In the genomic region with DNA sequence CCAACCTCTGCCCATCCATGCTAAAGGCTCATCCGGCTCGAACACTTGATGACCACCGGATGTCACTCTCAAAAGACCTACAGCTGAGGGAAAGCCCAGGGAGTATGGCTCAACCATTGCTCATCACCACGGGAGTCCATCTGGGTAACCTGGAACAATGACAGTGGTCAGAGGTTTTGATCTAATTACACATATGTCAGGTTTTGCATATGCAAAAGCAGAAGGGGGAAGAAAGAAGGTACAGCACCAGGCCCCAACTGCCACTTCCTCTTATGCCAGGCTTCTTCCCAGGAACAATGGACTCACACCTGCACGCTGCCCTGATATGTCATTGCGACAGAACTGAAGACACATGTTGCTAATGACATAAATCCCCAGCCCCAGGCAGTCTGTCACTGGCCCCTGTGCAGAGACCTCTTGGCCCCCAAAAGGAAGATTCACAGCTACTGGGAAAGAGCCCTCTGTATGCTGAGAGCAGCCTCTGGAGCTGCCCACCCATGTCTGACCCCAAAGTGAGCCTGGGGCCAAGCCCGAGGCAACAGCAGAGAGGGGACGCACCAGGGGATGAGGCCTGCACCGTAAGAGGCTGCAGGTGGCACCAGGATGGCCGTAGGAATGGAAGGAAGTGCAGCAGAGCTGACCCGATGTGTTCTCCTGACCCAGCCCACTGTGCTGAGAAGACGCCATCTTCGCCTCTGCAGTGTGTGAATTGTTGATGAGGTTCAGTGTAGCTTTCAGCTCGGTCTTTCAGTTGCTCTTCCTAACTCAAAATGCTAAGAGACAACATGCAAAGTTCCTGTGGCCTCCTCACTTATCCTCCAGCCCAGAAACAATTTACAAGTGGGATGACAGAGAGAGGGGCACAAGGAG, we compare ENCODE assay signal across 2 cellular contexts.
TF ChIP-seq lines count a peak whose summit lies in the region.

No MANE protein-coding gene starts in this region.

TF ChIP-seq in Ishikawa, 13 proteins besides CTCF, POLR2A, EP300 and RAD21:
- no peak for TF ChIP-seq TCF12 (IDR thresholded peaks at IDR 0.05; ENCODE audit: low read depth)
- no peak for TF ChIP-seq TEAD4 (IDR thresholded peaks at IDR 0.05)
- no peak for TF ChIP-seq YY1 (IDR thresholded peaks at IDR 0.05; ENCODE audit: low read depth)
- TF ChIP-seq, protein P1, sequence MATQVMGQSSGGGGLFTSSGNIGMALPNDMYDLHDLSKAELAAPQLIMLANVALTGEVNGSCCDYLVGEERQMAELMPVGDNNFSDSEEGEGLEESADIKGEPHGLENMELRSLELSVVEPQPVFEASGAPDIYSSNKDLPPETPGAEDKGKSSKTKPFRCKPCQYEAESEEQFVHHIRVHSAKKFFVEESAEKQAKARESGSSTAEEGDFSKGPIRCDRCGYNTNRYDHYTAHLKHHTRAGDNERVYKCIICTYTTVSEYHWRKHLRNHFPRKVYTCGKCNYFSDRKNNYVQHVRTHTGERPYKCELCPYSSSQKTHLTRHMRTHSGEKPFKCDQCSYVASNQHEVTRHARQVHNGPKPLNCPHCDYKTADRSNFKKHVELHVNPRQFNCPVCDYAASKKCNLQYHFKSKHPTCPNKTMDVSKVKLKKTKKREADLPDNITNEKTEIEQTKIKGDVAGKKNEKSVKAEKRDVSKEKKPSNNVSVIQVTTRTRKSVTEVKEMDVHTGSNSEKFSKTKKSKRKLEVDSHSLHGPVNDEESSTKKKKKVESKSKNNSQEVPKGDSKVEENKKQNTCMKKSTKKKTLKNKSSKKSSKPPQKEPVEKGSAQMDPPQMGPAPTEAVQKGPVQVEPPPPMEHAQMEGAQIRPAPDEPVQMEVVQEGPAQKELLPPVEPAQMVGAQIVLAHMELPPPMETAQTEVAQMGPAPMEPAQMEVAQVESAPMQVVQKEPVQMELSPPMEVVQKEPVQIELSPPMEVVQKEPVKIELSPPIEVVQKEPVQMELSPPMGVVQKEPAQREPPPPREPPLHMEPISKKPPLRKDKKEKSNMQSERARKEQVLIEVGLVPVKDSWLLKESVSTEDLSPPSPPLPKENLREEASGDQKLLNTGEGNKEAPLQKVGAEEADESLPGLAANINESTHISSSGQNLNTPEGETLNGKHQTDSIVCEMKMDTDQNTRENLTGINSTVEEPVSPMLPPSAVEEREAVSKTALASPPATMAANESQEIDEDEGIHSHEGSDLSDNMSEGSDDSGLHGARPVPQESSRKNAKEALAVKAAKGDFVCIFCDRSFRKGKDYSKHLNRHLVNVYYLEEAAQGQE (IDR thresholded peaks at IDR 0.05; ENCODE audit: low read depth): no peak
- TF ChIP-seq, protein P2, sequence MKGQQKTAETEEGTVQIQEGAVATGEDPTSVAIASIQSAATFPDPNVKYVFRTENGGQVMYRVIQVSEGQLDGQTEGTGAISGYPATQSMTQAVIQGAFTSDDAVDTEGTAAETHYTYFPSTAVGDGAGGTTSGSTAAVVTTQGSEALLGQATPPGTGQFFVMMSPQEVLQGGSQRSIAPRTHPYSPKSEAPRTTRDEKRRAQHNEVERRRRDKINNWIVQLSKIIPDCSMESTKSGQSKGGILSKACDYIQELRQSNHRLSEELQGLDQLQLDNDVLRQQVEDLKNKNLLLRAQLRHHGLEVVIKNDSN (IDR thresholded peaks at IDR 0.05): no peak
- TF ChIP-seq, protein P3, sequence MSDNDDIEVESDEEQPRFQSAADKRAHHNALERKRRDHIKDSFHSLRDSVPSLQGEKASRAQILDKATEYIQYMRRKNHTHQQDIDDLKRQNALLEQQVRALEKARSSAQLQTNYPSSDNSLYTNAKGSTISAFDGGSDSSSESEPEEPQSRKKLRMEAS (IDR thresholded peaks at IDR 0.05): no peak
- TF ChIP-seq EGR1 (IDR thresholded peaks at IDR 0.05): no peak
- TF ChIP-seq CEBPB (IDR thresholded peaks at IDR 0.05): no peak
- no peak for TF ChIP-seq TAF1 (IDR thresholded peaks at IDR 0.05; ENCODE audit: low read depth)
- no peak for TF ChIP-seq ZBTB7A (IDR thresholded peaks at IDR 0.05; ENCODE audit: low read depth)
- no peak for TF ChIP-seq FOXM1 (IDR thresholded peaks at IDR 0.05; ENCODE audit: borderline replicate concordance, low read depth)
- no peak for TF ChIP-seq NFIC (IDR thresholded peaks at IDR 0.05)
- TF ChIP-seq CREB1 (IDR thresholded peaks at IDR 0.05; ENCODE audit: low read depth): no peak

TF ChIP-seq in K562, 482 proteins besides CTCF, POLR2A, EP300 and RAD21:
- TF ChIP-seq TEAD1 (CRISPR knock-in tag; IDR thresholded peaks at IDR 0.05): peak in 1 of 2 experiments; percentile 35; a peak in 1 of 4 replicates
- no peak for TF ChIP-seq NR2C2 (CRISPR knock-in tag; IDR thresholded peaks at IDR 0.05)
- no peak for TF ChIP-seq NR2C2 (tag; IDR thresholded peaks at IDR 0.05)
- no peak for TF ChIP-seq ZC3H11A (IDR thresholded peaks at IDR 0.05; ENCODE audit: low read depth, low read length)
- no peak for TF ChIP-seq ESRRB (CRISPR knock-in tag; IDR thresholded peaks at IDR 0.05; ENCODE audit: borderline replicate concordance)
- TF ChIP-seq SIX5 (IDR thresholded peaks at IDR 0.05; ENCODE audit: borderline replicate concordance in 1 of 2, insufficient read depth in 1 of 2, low read depth in 1 of 2, low read length in 2 of 2): no peak
- TF ChIP-seq, protein P4, sequence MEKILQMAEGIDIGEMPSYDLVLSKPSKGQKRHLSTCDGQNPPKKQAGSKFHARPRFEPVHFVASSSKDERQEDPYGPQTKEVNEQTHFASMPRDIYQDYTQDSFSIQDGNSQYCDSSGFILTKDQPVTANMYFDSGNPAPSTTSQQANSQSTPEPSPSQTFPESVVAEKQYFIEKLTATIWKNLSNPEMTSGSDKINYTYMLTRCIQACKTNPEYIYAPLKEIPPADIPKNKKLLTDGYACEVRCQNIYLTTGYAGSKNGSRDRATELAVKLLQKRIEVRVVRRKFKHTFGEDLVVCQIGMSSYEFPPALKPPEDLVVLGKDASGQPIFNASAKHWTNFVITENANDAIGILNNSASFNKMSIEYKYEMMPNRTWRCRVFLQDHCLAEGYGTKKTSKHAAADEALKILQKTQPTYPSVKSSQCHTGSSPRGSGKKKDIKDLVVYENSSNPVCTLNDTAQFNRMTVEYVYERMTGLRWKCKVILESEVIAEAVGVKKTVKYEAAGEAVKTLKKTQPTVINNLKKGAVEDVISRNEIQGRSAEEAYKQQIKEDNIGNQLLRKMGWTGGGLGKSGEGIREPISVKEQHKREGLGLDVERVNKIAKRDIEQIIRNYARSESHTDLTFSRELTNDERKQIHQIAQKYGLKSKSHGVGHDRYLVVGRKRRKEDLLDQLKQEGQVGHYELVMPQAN (IDR thresholded peaks at IDR 0.05; ENCODE audit: borderline replicate concordance): no peak
- no peak for TF ChIP-seq ZKSCAN8 (CRISPR knock-in tag; IDR thresholded peaks at IDR 0.05)
- TF ChIP-seq CBX5 (IDR thresholded peaks at IDR 0.05; ENCODE audit: borderline replicate concordance, low read depth): no peak
- TF ChIP-seq, protein P5, sequence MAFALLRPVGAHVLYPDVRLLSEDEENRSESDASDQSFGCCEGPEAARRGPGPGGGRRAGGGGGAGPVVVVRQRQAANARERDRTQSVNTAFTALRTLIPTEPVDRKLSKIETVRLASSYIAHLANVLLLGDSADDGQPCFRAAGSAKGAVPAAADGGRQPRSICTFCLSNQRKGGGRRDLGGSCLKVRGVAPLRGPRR (CRISPR knock-in tag; IDR thresholded peaks at IDR 0.05): no peak
- no peak for TF ChIP-seq ASH1L (IDR thresholded peaks at IDR 0.05; ENCODE audit: borderline replicate concordance, low read depth, partially characterized antibody)
- TF ChIP-seq, protein P6, sequence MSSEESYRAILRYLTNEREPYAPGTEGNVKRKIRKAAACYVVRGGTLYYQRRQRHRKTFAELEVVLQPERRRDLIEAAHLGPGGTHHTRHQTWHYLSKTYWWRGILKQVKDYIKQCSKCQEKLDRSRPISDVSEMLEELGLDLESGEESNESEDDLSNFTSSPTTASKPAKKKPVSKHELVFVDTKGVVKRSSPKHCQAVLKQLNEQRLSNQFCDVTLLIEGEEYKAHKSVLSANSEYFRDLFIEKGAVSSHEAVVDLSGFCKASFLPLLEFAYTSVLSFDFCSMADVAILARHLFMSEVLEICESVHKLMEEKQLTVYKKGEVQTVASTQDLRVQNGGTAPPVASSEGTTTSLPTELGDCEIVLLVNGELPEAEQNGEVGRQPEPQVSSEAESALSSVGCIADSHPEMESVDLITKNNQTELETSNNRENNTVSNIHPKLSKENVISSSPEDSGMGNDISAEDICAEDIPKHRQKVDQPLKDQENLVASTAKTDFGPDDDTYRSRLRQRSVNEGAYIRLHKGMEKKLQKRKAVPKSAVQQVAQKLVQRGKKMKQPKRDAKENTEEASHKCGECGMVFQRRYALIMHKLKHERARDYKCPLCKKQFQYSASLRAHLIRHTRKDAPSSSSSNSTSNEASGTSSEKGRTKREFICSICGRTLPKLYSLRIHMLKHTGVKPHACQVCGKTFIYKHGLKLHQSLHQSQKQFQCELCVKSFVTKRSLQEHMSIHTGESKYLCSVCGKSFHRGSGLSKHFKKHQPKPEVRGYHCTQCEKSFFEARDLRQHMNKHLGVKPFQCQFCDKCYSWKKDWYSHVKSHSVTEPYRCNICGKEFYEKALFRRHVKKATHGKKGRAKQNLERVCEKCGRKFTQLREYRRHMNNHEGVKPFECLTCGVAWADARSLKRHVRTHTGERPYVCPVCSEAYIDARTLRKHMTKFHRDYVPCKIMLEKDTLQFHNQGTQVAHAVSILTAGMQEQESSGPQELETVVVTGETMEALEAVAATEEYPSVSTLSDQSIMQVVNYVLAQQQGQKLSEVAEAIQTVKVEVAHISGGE (CRISPR knock-in tag; IDR thresholded peaks at IDR 0.05): 0 out of 6 replicates have a peak, but pooled peaks of 1 of the 3 experiments have one; percentile 38
- TF ChIP-seq NR3C1 (CRISPR knock-in tag; IDR thresholded peaks at IDR 0.05): no peak
- no peak for TF ChIP-seq GABPB2 (CRISPR knock-in tag; conservative IDR thresholded peaks at IDR 0.05)
- TF ChIP-seq ZNF134 (CRISPR knock-in tag; conservative IDR thresholded peaks at IDR 0.05): 0 out of 2 replicates have a peak, but pooled peaks have one; percentile 38
- no peak for TF ChIP-seq RNF2 (IDR thresholded peaks at IDR 0.05)
- no peak for TF ChIP-seq CC2D1A (IDR thresholded peaks at IDR 0.05)
- TF ChIP-seq NBN (IDR thresholded peaks at IDR 0.05; ENCODE audit: low read depth): no peak
- TF ChIP-seq ZNF766 (CRISPR knock-in tag; conservative IDR thresholded peaks at IDR 0.05): 0 out of 2 replicates have a peak, but pooled peaks have one; percentile 40
- TF ChIP-seq, protein P7, sequence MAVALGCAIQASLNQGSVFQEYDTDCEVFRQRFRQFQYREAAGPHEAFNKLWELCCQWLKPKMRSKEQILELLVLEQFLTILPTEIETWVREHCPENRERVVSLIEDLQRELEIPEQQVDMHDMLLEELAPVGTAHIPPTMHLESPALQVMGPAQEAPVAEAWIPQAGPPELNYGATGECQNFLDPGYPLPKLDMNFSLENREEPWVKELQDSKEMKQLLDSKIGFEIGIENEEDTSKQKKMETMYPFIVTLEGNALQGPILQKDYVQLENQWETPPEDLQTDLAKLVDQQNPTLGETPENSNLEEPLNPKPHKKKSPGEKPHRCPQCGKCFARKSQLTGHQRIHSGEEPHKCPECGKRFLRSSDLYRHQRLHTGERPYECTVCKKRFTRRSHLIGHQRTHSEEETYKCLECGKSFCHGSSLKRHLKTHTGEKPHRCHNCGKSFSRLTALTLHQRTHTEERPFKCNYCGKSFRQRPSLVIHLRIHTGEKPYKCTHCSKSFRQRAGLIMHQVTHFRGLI (CRISPR knock-in tag; IDR thresholded peaks at IDR 0.05): 0 out of 2 replicates have a peak, but pooled peaks have one; percentile 37
- TF ChIP-seq SPI1 (IDR thresholded peaks at IDR 0.05; ENCODE audit: borderline replicate concordance, low read depth, low read length): peak; percentile 65; the same call in 1 of the 2 replicates
- TF ChIP-seq KAT2B (IDR thresholded peaks at IDR 0.05; ENCODE audit: low read depth, low read length): no peak
- peak; percentile 44; the same call in 1 of the 2 replicates for TF ChIP-seq CEBPB (tag; IDR thresholded peaks at IDR 0.05)
- 0 out of 2 replicates have a peak, but pooled peaks have one; percentile 77 for TF ChIP-seq ZNF583 (CRISPR knock-in tag; IDR thresholded peaks at IDR 0.05)
